9 cellular contexts compared by ENCODE assay signal in the genomic region with DNA sequence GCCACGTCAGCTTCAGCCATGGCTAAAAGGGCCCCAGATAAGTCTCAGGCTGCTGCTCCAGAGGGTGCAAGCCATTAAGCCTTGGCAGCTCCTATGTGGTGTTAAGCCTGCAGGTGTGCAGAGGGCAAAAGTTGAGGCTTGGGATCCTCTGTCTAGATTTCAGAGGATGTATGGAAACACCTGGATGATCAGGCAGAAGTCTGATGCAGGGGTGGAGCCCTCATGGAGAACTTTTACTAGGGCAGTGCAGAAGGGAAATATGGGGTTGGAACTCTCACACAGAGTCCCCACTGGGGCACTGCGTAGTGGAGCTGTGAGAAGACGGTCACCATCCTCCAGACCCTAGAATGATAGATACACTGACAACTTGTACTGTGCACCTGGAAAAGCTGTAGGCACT. TPM values are rescaled to one million over a fixed set of nuclear protein-coding genes. Genes with fewer than 3 reads are reported as not detected.
"Had no signal": no experiment of that assay in that cellular context is flagged by ENCODE, and none has a peak within 500 bp of the region (broad histone marks: within the 10 kb centered on the region; RNA-seq: fewer than 3 reads in every experiment).

No MANE protein-coding gene starts in this region.

- DNase-seq: GDM1, GF-D8 had no signal

- H3K4me3 ChIP-seq: GM12878 had no signal

- ATAC-seq: GM12878 had no signal

- FAIRE-seq: G401.6, GM12878, GM12891, GM12892, GM18507, GM19239 had no signal

RNA-seq across cellular contexts. Expression of a gene that starts 47.9 kb away (rescaled TPM):
- total RNA-seq: G401, GM12878 had no signal
